In the genomic region with DNA sequence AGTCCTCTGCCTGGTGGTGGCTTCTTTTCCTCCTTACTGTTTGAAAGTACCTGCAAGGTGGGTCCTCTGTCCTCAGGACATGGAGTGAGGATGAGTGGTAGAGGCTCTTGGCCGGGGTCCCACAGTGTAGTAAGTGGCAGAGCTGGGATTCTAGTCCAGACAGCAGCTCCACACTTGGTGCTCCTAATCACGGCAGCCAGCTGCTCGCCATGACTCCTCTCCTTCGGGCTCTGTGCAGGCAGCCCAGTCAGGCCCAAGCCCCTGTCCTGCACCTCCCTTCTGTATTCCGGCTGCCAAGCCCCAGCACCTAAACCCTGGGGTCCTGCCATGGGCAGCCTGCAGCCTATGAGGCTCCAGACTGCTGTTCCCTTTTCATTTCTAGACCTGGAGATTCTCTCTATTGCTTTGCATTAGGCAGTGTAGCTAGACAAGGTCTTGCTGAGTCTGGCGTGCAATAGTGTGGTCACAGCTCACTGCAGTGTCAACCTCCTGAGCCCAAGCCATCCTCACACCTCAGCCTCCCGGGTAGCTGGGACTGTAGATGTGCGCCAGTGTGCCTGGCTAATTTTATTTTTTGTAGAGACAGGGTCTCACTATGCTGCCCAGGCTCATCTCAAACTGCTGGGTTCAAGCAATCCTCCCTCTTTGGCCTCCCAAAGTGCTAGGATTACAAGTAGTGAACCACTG, we compare ENCODE assay signal across 1 cellular context.
A peak's percentile ranks its signal among the peaks of the same experiment; 100 is the strongest.
TF ChIP-seq lines count a peak whose summit lies in the region.

No MANE protein-coding gene starts in this region.

TF ChIP-seq in WTC11, 78 proteins besides CTCF, POLR2A, EP300 and RAD21 (continued from another document):
- TF ChIP-seq, protein P1, sequence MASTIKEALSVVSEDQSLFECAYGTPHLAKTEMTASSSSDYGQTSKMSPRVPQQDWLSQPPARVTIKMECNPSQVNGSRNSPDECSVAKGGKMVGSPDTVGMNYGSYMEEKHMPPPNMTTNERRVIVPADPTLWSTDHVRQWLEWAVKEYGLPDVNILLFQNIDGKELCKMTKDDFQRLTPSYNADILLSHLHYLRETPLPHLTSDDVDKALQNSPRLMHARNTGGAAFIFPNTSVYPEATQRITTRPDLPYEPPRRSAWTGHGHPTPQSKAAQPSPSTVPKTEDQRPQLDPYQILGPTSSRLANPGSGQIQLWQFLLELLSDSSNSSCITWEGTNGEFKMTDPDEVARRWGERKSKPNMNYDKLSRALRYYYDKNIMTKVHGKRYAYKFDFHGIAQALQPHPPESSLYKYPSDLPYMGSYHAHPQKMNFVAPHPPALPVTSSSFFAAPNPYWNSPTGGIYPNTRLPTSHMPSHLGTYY (CRISPR knock-in tag; IDR thresholded peaks at IDR 0.05) = no peak
- no peak for TF ChIP-seq RELA (CRISPR knock-in tag; IDR thresholded peaks at IDR 0.05; ENCODE audit: borderline replicate concordance)
- TF ChIP-seq, protein P2, sequence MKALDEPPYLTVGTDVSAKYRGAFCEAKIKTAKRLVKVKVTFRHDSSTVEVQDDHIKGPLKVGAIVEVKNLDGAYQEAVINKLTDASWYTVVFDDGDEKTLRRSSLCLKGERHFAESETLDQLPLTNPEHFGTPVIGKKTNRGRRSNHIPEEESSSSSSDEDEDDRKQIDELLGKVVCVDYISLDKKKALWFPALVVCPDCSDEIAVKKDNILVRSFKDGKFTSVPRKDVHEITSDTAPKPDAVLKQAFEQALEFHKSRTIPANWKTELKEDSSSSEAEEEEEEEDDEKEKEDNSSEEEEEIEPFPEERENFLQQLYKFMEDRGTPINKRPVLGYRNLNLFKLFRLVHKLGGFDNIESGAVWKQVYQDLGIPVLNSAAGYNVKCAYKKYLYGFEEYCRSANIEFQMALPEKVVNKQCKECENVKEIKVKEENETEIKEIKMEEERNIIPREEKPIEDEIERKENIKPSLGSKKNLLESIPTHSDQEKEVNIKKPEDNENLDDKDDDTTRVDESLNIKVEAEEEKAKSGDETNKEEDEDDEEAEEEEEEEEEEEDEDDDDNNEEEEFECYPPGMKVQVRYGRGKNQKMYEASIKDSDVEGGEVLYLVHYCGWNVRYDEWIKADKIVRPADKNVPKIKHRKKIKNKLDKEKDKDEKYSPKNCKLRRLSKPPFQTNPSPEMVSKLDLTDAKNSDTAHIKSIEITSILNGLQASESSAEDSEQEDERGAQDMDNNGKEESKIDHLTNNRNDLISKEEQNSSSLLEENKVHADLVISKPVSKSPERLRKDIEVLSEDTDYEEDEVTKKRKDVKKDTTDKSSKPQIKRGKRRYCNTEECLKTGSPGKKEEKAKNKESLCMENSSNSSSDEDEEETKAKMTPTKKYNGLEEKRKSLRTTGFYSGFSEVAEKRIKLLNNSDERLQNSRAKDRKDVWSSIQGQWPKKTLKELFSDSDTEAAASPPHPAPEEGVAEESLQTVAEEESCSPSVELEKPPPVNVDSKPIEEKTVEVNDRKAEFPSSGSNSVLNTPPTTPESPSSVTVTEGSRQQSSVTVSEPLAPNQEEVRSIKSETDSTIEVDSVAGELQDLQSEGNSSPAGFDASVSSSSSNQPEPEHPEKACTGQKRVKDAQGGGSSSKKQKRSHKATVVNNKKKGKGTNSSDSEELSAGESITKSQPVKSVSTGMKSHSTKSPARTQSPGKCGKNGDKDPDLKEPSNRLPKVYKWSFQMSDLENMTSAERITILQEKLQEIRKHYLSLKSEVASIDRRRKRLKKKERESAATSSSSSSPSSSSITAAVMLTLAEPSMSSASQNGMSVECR (CRISPR knock-in tag; IDR thresholded peaks at IDR 0.05; ENCODE audit: borderline replicate concordance) = 0 out of 2 replicates have a peak, but pooled peaks have one; percentile 23
- no peak for TF ChIP-seq NR1H2 (CRISPR knock-in tag; IDR thresholded peaks at IDR 0.05)
- TF ChIP-seq FOXK1 (CRISPR knock-in tag; IDR thresholded peaks at IDR 0.05) = no peak
- TF ChIP-seq CREB1 (CRISPR knock-in tag; IDR thresholded peaks at IDR 0.05) = no peak
